In genomic region chr15:72382146-72382545, GRCh38 we compare ENCODE assay signal across 11 cellular contexts.
DNase-seq lines count a peak whose midpoint lies in the region; ATAC-seq and TF ChIP-seq lines count a peak whose summit lies in the region.
"Had no signal": no experiment of that assay in that cellular context is flagged by ENCODE, and none has a peak within 500 bp of the region (broad histone marks: within the 10 kb centered on the region; RNA-seq: fewer than 3 reads in every experiment).

No MANE protein-coding gene starts in this region.

- ATAC-seq in HG03045 (IDR thresholded peaks at IDR 0.05; ENCODE audit: unreplicated experiment): no peak
- ATAC-seq: heart right ventricle had no signal

- DNase-seq in AG09319 (ENCODE audit: extremely low read depth, low read depth) (no peak), OCI-M1 (lab: John Stamatoyannopoulos, UW) (peak; percentile 16), fibroblast of pulmonary artery (ENCODE audit: low read depth) (peak; percentile 20), GDM1 (lab: John Stamatoyannopoulos, UW) (no peak), COLO668 (lab: John Stamatoyannopoulos, UW; ENCODE audit: unreplicated experiment) (no peak)
- no peak for DNase-seq in activated CD4-positive, alpha-beta T cell treated with anti-CD3 and anti-CD28 coated beads, Interleukin-2, amount 50 U/mL, for 4 hours
- DNase-seq: activated naive CD8-positive, alpha-beta T cell treated with anti-CD3 and anti-CD28 coated beads, Interleukin-2, amount 10 ng/mL, durations not matched to agents 7 days and 5 days; heart right ventricle; NCI-H69 had no signal

- H3K4me3 ChIP-seq in fibroblast of pulmonary artery (replicated peaks; ENCODE audit: low read depth, low read length): no peak overlapping the region
- H3K4me3 ChIP-seq: heart right ventricle had no signal

- TF ChIP-seq CTCF in AG09319 (IDR thresholded peaks at IDR 0.05; ENCODE audit: low read depth, low read length) (peak; percentile 3), GM12872 (IDR thresholded peaks at IDR 0.05; ENCODE audit: insufficient read depth, low read depth, low read length) (peak; percentile 33; the same call in 2 of the 3 replicates), fibroblast of pulmonary artery (IDR thresholded peaks at IDR 0.05; ENCODE audit: low read length, missing control alignments) (peak; percentile 38)

Comparison
In these comparisons a context has a peak if more than half of its experiments do, and no peak if none do; other contexts are left out.
1. DNase-seq: peak in OCI-M1 (single experiment) and fibroblast of pulmonary artery (single experiment); none in AG09319 (single experiment), GDM1 (single experiment), COLO668 (single experiment) and activated CD4-positive, alpha-beta T cell treated with anti-CD3 and anti-CD28 coated beads, Interleukin-2, amount 50 U/mL, for 4 hours (0 of 2).
2. Peak in every context shown above with its lines, with median percentiles within 50 percentile points of each other: CTCF ChIP-seq.